19 cellular contexts compared by ENCODE assay signal in the genomic region with DNA sequence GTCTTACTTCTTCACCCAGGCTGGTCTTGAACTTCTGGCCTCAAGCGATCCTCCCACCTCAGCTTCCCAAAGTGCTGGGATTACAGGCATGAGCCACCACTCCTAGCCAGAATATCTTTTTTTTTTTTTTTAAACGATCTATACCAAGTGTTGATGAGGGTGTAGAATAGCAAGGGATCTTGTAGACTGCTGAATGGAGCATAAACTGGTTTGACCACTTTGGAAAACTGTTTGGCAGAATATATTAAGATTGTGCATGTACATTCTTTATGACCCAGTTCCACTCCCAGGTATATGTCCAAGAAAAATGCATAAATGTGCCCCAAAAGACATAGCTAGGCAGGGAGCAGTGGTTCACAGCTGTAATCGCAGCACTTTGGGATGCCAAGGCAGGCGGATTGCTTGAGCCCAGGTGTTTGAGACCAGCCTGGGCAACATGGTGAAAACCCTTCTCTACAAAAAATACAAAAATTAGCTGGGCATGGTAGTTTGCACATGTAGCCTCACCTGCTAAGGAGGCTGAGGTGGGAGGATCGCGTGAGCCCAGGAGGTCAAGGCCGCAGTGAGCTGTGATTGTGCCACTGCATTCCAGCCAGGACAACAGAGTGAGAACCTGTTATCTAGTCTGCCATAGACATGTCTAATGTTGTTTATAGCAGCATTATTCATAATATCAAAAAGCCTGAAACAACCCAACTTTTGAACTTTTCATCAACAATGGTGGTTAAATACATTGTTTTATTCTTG.
A peak's percentile ranks its signal among the peaks of the same experiment; 100 is the strongest.
DNase-seq lines count a peak whose midpoint lies in the region; ATAC-seq and TF ChIP-seq lines count a peak whose summit lies in the region.
"Had no signal": no experiment of that assay in that cellular context is flagged by ENCODE, and none has a peak within 500 bp of the region (broad histone marks: within the 10 kb centered on the region; RNA-seq: fewer than 3 reads in every experiment).

No MANE protein-coding gene starts in this region.

- no peak for TF ChIP-seq CTCF in C4-2B (conservative IDR thresholded peaks at IDR 0.05)
- no peak for TF ChIP-seq CTCF in mesothelial cell of epicardium (IDR thresholded peaks at IDR 0.05; ENCODE audit: unreplicated experiment)
- no peak for TF ChIP-seq CTCF in GM20000 (IDR thresholded peaks at IDR 0.05; ENCODE audit: extremely low read depth, missing control alignments)

- H3K27me3 Mint-ChIP-seq in T-helper 17 cell (no peaks in the 10 kb centered on the region), mesothelial cell of epicardium (ENCODE audit: low read depth) (no peaks in the 10 kb centered on the region)
- H3K27me3 Mint-ChIP-seq: B cell had no signal

- H3K9me3 ChIP-seq in T-helper 17 cell (ENCODE audit: control insufficient read depth, low read length, poor library complexity, severe bottlenecking) = no peaks in the 10 kb centered on the region

- peaks cover 19% of the 10 kb centered on the region for H3K36me3 Mint-ChIP-seq in T-helper 17 cell (ENCODE audit: low read depth)
- H3K36me3 Mint-ChIP-seq in mesothelial cell of epicardium = peaks cover 77% of the 10 kb centered on the region

- H3K4me3 Mint-ChIP-seq in T-helper 17 cell = no peak overlapping the region
- H3K4me3 Mint-ChIP-seq in mesothelial cell of epicardium = no peak overlapping the region
- H3K4me3 Mint-ChIP-seq: B cell; CD8-positive, alpha-beta T cell had no signal

- H3K27ac ChIP-seq in C4-2B = peak overlapping the region; percentile 17
- H3K27ac ChIP-seq: 22Rv1 had no signal

- peak; percentile 8 for DNase-seq in DMS79 (lab: John Stamatoyannopoulos, UW)
- DNase-seq in DMS79 treated with DMSO at 0.1 percent for 48 hours (lab: John Stamatoyannopoulos, UW) = no peak
- DNase-seq in T-helper 17 cell = no peak
- DNase-seq in mesothelial cell of epicardium (ENCODE audit: low spot score in 2 of 2, unreplicated experiment in 2 of 2) = no peak
- no peak for DNase-seq in GM20000 (ENCODE audit: low spot score)
- no peak for DNase-seq in GF-D8 (lab: John Stamatoyannopoulos, UW)
- DNase-seq: CD8-positive, alpha-beta T cell; GDM1; H7; MG63; NCI-H1092 treated with DMSO at 0.1 percent for 48 hours; NCI-H345; NCI-H69; SHP77 treated with DMSO at 0.1 percent for 48 hours had no signal

- no peak for ATAC-seq in T-helper 17 cell
- ATAC-seq in GM21381 (IDR thresholded peaks at IDR 0.05; ENCODE audit: unreplicated experiment) = no peak
- ATAC-seq: CD8-positive, alpha-beta T cell; SK-N-SH treated with all-trans-retinoic acid at 6 μM for 48 hours had no signal

- H3K9me3 Mint-ChIP-seq in mesothelial cell of epicardium = peaks cover 23% of the 10 kb centered on the region

- peaks cover 23% of the 10 kb centered on the region for H3K4me1 Mint-ChIP-seq in T-helper 17 cell
- H3K4me1 Mint-ChIP-seq in mesothelial cell of epicardium = peaks cover 25% of the 10 kb centered on the region

- H3K27ac Mint-ChIP-seq in T-helper 17 cell (peak overlapping the region; percentile 63), mesothelial cell of epicardium (peak overlapping the region; percentile 41)
- H3K27ac Mint-ChIP-seq: B cell; CD8-positive, alpha-beta T cell had no signal
